Comparison of ENCODE assay signal across 1 cellular context in the genomic region with DNA sequence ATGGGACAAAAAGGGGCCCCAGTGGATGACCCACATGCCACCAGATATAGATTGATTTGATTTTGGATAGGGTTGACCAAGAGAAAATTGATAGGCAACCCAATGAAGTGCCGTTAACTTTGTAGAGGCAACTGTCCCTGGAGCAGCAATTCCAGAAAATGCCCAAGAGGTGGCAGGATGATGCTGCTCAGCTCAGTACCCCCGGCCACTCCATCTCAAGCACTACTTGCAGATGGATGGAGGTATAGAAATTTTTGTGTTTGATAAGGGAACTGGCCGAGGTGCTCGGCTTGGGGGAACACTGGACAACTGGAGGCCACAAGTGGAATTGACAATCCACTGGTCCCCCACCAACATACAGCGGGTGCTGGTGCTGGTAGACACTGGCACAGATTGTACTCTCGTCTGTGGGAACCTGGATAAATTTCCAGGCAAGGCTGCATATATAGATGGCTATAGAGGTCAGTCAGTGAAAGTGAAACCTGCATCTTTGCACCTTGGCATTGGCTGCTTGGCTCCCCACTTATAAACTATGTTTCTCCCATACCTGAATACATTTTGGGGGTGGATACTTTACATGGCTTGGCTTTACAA.
TF ChIP-seq lines count a peak whose summit lies in the region.

No MANE protein-coding gene starts in this region.

TF ChIP-seq in GM23338, 12 proteins besides CTCF, POLR2A, EP300 and RAD21 (continued from another document):
- no peak for TF ChIP-seq ZNF331 (CRISPR knock-in tag; IDR thresholded peaks at IDR 0.05; ENCODE audit: low read depth)
